ENCODE assay signal across 19 cellular contexts in genomic region chr9:88828492-88828974, GRCh38.
DNase-seq lines count a peak whose midpoint lies in the region; ATAC-seq and TF ChIP-seq lines count a peak whose summit lies in the region.
"Had no signal": no experiment of that assay in that cellular context is flagged by ENCODE, and none has a peak within 500 bp of the region (broad histone marks: within the 10 kb centered on the region; RNA-seq: fewer than 3 reads in every experiment).

No MANE protein-coding gene starts in this region.

- no peak overlapping the region for H2AK5ac ChIP-seq in mesenchymal stem cell (ENCODE audit: low read length, severe bottlenecking)

- WGBS in mesenchymal stem cell = 82% methylated on average over 2 of the region's 4 CpGs

- H3K4me3 ChIP-seq in right atrium auricular region (no peak overlapping the region), fibroblast of villous mesenchyme (ENCODE audit: low read depth, low read length) (no peak overlapping the region), mesenchymal stem cell (ENCODE audit: insufficient read depth in 1 of 2, low read depth in 1 of 2, low read length in 2 of 2) (no peak overlapping the region), tibial artery (no peak overlapping the region)
- H3K4me3 ChIP-seq: PC-9 had no signal

- H3K4ac ChIP-seq in mesenchymal stem cell (ENCODE audit: low read depth in 1 of 2, low read length in 2 of 2) = no peak overlapping the region

- no peak overlapping the region for H4K91ac ChIP-seq in mesenchymal stem cell (ENCODE audit: low read length)

- no peaks in the 10 kb centered on the region for H3K9me3 ChIP-seq in right atrium auricular region
- H3K9me3 ChIP-seq in mesenchymal stem cell (ENCODE audit: control insufficient read depth, low read length) = no peaks in the 10 kb centered on the region
- H3K9me3 ChIP-seq in tibial artery = no peaks in the 10 kb centered on the region

- H2BK5ac ChIP-seq in mesenchymal stem cell (ENCODE audit: low read depth, low read length, poor library complexity, severe bottlenecking) = no peak overlapping the region

- no peak overlapping the region for H2AFZ ChIP-seq in mesenchymal stem cell (ENCODE audit: low read depth, low read length)
- H2AFZ ChIP-seq: PC-9 had no signal

- TF ChIP-seq CTCF in right atrium auricular region (IDR thresholded peaks at IDR 0.05) = no peak
- TF ChIP-seq CTCF in fibroblast of villous mesenchyme (IDR thresholded peaks at IDR 0.05; ENCODE audit: insufficient read depth, low read depth, low read length) = no peak
- no peak for TF ChIP-seq CTCF in tibial artery (IDR thresholded peaks at IDR 0.05)

- H3K27ac ChIP-seq in right atrium auricular region (no peak overlapping the region), mesenchymal stem cell (ENCODE audit: low read length, poor library complexity, severe bottlenecking) (no peak overlapping the region), tibial artery (peak overlapping the region in 1 of 2 donors; percentile 5)
- H3K27ac ChIP-seq: KMS-11, PC-9 had no signal

- H3K18ac ChIP-seq in mesenchymal stem cell (ENCODE audit: low read depth in 1 of 2, low read length in 2 of 2) = peak overlapping the region in 1 of 2 experiments; percentile 48

- peak; percentile 78 for ATAC-seq in Right ventricle myocardium superior (ENCODE audit: poor library complexity)

- no peak overlapping the region for H2BK120ac ChIP-seq in mesenchymal stem cell (ENCODE audit: low read depth, low read length)

- H3K23ac ChIP-seq in mesenchymal stem cell (ENCODE audit: low read length in 2 of 2) = no peak overlapping the region

- no peak for DNase-seq in Right ventricle myocardium superior
- no peak for DNase-seq in right atrium auricular region (ENCODE audit: low spot score)
- peak; percentile 76 for DNase-seq in fibroblast of villous mesenchyme (ENCODE audit: low read depth)
- no peak for DNase-seq in mesenchymal stem cell
- DNase-seq in GM03348 (ENCODE audit: low spot score) = no peak
- no peak for DNase-seq in NCI-H526 treated with DMSO at 0.1 percent for 48 hours (lab: John Stamatoyannopoulos, UW)
- DNase-seq in tibial artery = no peak
- DNase-seq in retina = no peak
- DNase-seq: 8988T; Calu3; CD4-positive, alpha-beta memory T cell; DMS53; H9; NCI-H1436; NCI-H2029; NCI-H2171 treated with DMSO at 0.1 percent for 48 hours; NCI-H774; PC-9 had no signal

- H2BK12ac ChIP-seq in mesenchymal stem cell (ENCODE audit: low read length in 2 of 2) = peak overlapping the region in 1 of 2 experiments; percentile 80

- H3K4me1 ChIP-seq in right atrium auricular region (peaks cover 0 to 12% of the 10 kb centered on the region in 2 donors), mesenchymal stem cell (ENCODE audit: control insufficient read depth, insufficient read depth, low read depth, low read length) (peaks cover 14% of the 10 kb centered on the region), tibial artery (peaks cover 0 to 15% (median 3%) of the 10 kb centered on the region in 4 donors)

- peak overlapping the region; percentile 52 for H4K8ac ChIP-seq in mesenchymal stem cell (ENCODE audit: low read length)

- H3K36me3 ChIP-seq in right atrium auricular region = no peaks in the 10 kb centered on the region
- H3K36me3 ChIP-seq in mesenchymal stem cell (ENCODE audit: control insufficient read depth in 1 of 2, insufficient read depth in 2 of 2, low read depth in 1 of 2, low read length in 2 of 2) = no peaks in the 10 kb centered on the region
- no peaks in the 10 kb centered on the region for H3K36me3 ChIP-seq in tibial artery

- no peaks in the 10 kb centered on the region for H3K27me3 ChIP-seq in right atrium auricular region
- H3K27me3 ChIP-seq in mesenchymal stem cell (ENCODE audit: control insufficient read depth in 1 of 2, insufficient read depth in 1 of 2, low read length in 2 of 2) = peaks cover under 1 to 13% of the 10 kb centered on the region in 2 experiments
- no peaks in the 10 kb centered on the region for H3K27me3 ChIP-seq in tibial artery

- H3K79me1 ChIP-seq in mesenchymal stem cell (replicated peaks; ENCODE audit: low read length, poor library complexity, severe bottlenecking) = no peaks in the 10 kb centered on the region

- intact Hi-C loops in Right ventricle myocardium superior (cut with DNase I) = no loop called here
- intact Hi-C loops in tibial artery (cut with DNase I; ENCODE audit: low total_unique reads) = no loop called here

- no peak overlapping the region for H2BK15ac ChIP-seq in mesenchymal stem cell (ENCODE audit: low read depth, poor library complexity, severe bottlenecking)

- H3K14ac ChIP-seq in mesenchymal stem cell (ENCODE audit: low read length in 2 of 2) = no peak overlapping the region

- no peak overlapping the region for H3K9ac ChIP-seq in mesenchymal stem cell (ENCODE audit: low read length)
- H3K9ac ChIP-seq: KMS-11 had no signal

- H3K4me2 ChIP-seq in mesenchymal stem cell (ENCODE audit: low read length, poor library complexity, severe bottlenecking) = no peak overlapping the region
- H3K4me2 ChIP-seq: KMS-11, PC-9 had no signal
